Comparison of ENCODE assay signal across 20 cellular contexts in genomic region chr2:44071454-44072046, GRCh38.
"Had no signal": no experiment of that assay in that cellular context is flagged by ENCODE, and none has a peak within 500 bp of the region (broad histone marks: within the 10 kb centered on the region; RNA-seq: fewer than 3 reads in every experiment).

No MANE protein-coding gene starts in this region.

- H3K27ac ChIP-seq: coronary artery, foreskin keratinocyte, hepatocyte, psoas muscle, testis, tibial nerve had no signal

- H2AFZ ChIP-seq: hepatocyte had no signal

- H3K27me3 ChIP-seq: foreskin keratinocyte, hepatocyte, right lobe of liver, testis, tibial nerve had no signal

- H3K9me3 ChIP-seq: psoas muscle, right lobe of liver, testis had no signal

- H3K79me2 ChIP-seq: hepatocyte had no signal

- H3K4me1 ChIP-seq: foreskin keratinocyte, testis, tibial nerve had no signal

- DNase-seq: effector CD4-positive, alpha-beta T cell; endodermal cell; erythroblast; foreskin keratinocyte; kidney; left colon; mesendoderm; naive thymus-derived CD4-positive, alpha-beta T cell; nephron progenitor cell; psoas muscle; retina; right lobe of liver; stimulated activated CD4-positive, alpha-beta T cell treated with anti-CD3 and anti-CD28 coated beads, Interleukin-4, amount 100 ng/mL, for 1 hour; stimulated activated CD8-positive, alpha-beta memory T cell treated with anti-CD3 and anti-CD28 coated beads, Interleukin-4, amount 100 ng/mL, for 48 hours; stimulated activated naive CD8-positive, alpha-beta T cell treated with anti-CD3 and anti-CD28 coated beads, Interleukin-15, amount 100 ng/mL, for 72 hours; testis had no signal

- H3K36me3 ChIP-seq: right lobe of liver, tibial nerve had no signal

- H3K4me2 ChIP-seq: hepatocyte had no signal

- H3K4me3 ChIP-seq: coronary artery, hepatocyte, psoas muscle, right lobe of liver, testis, tibial nerve had no signal

- ATAC-seq: foreskin keratinocyte; left colon; naive thymus-derived CD4-positive, alpha-beta T cell; psoas muscle; stimulated activated memory B cell treated with anti-CD40 and anti-IgM and Interleukin-4, amounts not matched to agents 10 μg/mL and 1 μg/mL and 100 μg/mL, for 72 hours; stimulated activated naive CD8-positive, alpha-beta T cell treated with anti-CD3 and anti-CD28 coated beads, Interleukin-15, amount 100 ng/mL, for 72 hours had no signal
